In genomic region chr11:2869561-2870427, GRCh38 we compare ENCODE assay signal across 28 cellular contexts. TPM values are rescaled to one million over a fixed set of nuclear protein-coding genes. Genes with fewer than 3 reads are reported as not detected.
DNase-seq lines count a peak whose midpoint lies in the region; ATAC-seq and TF ChIP-seq lines count a peak whose summit lies in the region.
"Had no signal": no experiment of that assay in that cellular context is flagged by ENCODE, and none has a peak within 500 bp of the region (broad histone marks: within the 10 kb centered on the region; RNA-seq: fewer than 3 reads in every experiment).

No MANE protein-coding gene starts in this region.

- no peak overlapping the region for H3K4me3 ChIP-seq in BLaER1 treated with 17β-estradiol and CSF1 and Interleukin-3, amounts not matched to agents 10 nM and 100 nM
- H3K4me3 ChIP-seq in neural progenitor cell (no peak overlapping the region), right lobe of liver (no peak overlapping the region)
- H3K4me3 ChIP-seq: A549, GM12878, SJCRH30, suprapubic skin had no signal

- peak overlapping the region; percentile 68 for H3K27ac Mint-ChIP-seq in glutamatergic neuron (ENCODE audit: unreplicated experiment)
- H3K27ac Mint-ChIP-seq in neural progenitor cell: no peak overlapping the region
- H3K27ac Mint-ChIP-seq: activated naive CD4-positive, alpha-beta T cell treated with anti-CD3 and anti-CD28 coated beads, Interleukin-2, amount 50 U/mL, for 24 hours; stimulated activated effector memory CD8-positive, alpha-beta T cell treated with anti-CD3 and anti-CD28 coated beads, Interleukin-12 subunit alpha, Interleukin-12 subunit beta, amount 100 ng/mL, for 72 hours had no signal

- peaks cover 0 to 7% (median 0%) of the 10 kb centered on the region in 11 experiments; a peak in 1 of 22 replicates for H3K36me3 ChIP-seq in BLaER1 treated with 17β-estradiol and CSF1 and Interleukin-3, amounts not matched to agents 10 nM and 100 nM
- H3K36me3 ChIP-seq in neural progenitor cell (no peaks in the 10 kb centered on the region), right lobe of liver (no peaks in the 10 kb centered on the region)
- H3K36me3 ChIP-seq: SJCRH30, suprapubic skin, WERI-Rb-1 had no signal

- H3K4me1 Mint-ChIP-seq in glutamatergic neuron (ENCODE audit: low read depth, unreplicated experiment) (peaks cover 20% of the 10 kb centered on the region), neural progenitor cell (peaks cover 40% of the 10 kb centered on the region)

- peak overlapping the region; percentile 38 for H2AFZ ChIP-seq in neural progenitor cell (replicated peaks)

- H3K4me1 ChIP-seq in BLaER1 treated with 17β-estradiol and CSF1 and Interleukin-3, amounts not matched to agents 10 nM and 100 nM: peaks cover 18 to 40% (median 34%) of the 10 kb centered on the region in 10 experiments
- H3K4me1 ChIP-seq in neural progenitor cell (peaks cover 39% of the 10 kb centered on the region), right lobe of liver (no peaks in the 10 kb centered on the region)
- H3K4me1 ChIP-seq: A549, SJCRH30 had no signal

- intact Hi-C loops in right lobe of liver (cut with DNase I): no loop called here

- peaks cover 5 to 12% (median 10%) of the 10 kb centered on the region in 11 experiments for H3K9me3 ChIP-seq in BLaER1 treated with 17β-estradiol and CSF1 and Interleukin-3, amounts not matched to agents 10 nM and 100 nM (replicated peaks in 1 of 11)
- H3K9me3 ChIP-seq in neural progenitor cell (ENCODE audit: low read depth) (no peaks in the 10 kb centered on the region), right lobe of liver (no peaks in the 10 kb centered on the region)
- H3K9me3 ChIP-seq: A549, SJCRH30, suprapubic skin had no signal

- H3K27me3 Mint-ChIP-seq in glutamatergic neuron (ENCODE audit: unreplicated experiment) (peaks cover 20% of the 10 kb centered on the region), neural progenitor cell (ENCODE audit: insufficient read depth, low read depth) (peaks cover 31% of the 10 kb centered on the region)

- no peak for TF ChIP-seq CTCF in glutamatergic neuron (IDR thresholded peaks at IDR 0.05; ENCODE audit: partially characterized antibody, unreplicated experiment)
- no peak for TF ChIP-seq CTCF in neural progenitor cell (IDR thresholded peaks at IDR 0.05)
- TF ChIP-seq CTCF in right lobe of liver (IDR thresholded peaks at IDR 0.05): no peak

- ATAC-seq in right lobe of liver: no peak
- no peak for ATAC-seq in HG03457 (IDR thresholded peaks at IDR 0.05; ENCODE audit: unreplicated experiment)
- no peak for ATAC-seq in GM18519 (IDR thresholded peaks at IDR 0.05; ENCODE audit: low FRiP score, unreplicated experiment)
- ATAC-seq: GM12878, left ventricle myocardium superior had no signal

- H3K4me2 ChIP-seq in BLaER1 treated with 17β-estradiol and CSF1 and Interleukin-3, amounts not matched to agents 10 nM and 100 nM: peak overlapping the region; percentile 58 to 85 (median 78)
- peak overlapping the region; percentile 55 for H3K4me2 ChIP-seq in neural progenitor cell
- H3K4me2 ChIP-seq: A549 had no signal

- H3K36me3 Mint-ChIP-seq in glutamatergic neuron (ENCODE audit: unreplicated experiment): peaks cover 4% of the 10 kb centered on the region
- H3K36me3 Mint-ChIP-seq in neural progenitor cell: no peaks in the 10 kb centered on the region
- H3K36me3 Mint-ChIP-seq: CD4-positive, alpha-beta memory T cell had no signal

- no peak for TF ChIP-seq POLR2A in right lobe of liver (IDR thresholded peaks at IDR 0.05)

- no peaks in the 10 kb centered on the region for H4K20me1 ChIP-seq in BLaER1 treated with 17β-estradiol and CSF1 and Interleukin-3, amounts not matched to agents 10 nM and 100 nM
- H4K20me1 ChIP-seq in neural progenitor cell (ENCODE audit: low read depth): no peaks in the 10 kb centered on the region

- no peak overlapping the region for H3K9ac ChIP-seq in BLaER1 treated with 17β-estradiol and CSF1 and Interleukin-3, amounts not matched to agents 10 nM and 100 nM
- no peak overlapping the region for H3K9ac ChIP-seq in neural progenitor cell

- H3K4me3 Mint-ChIP-seq in glutamatergic neuron (ENCODE audit: unreplicated experiment) (peak overlapping the region; percentile 34), neural progenitor cell (peak overlapping the region; percentile 73)
- H3K4me3 Mint-ChIP-seq: activated naive CD4-positive, alpha-beta T cell treated with anti-CD3 and anti-CD28 coated beads, Interleukin-2, amount 50 U/mL, for 24 hours had no signal

- no peaks in the 10 kb centered on the region for H3K79me2 ChIP-seq in neural progenitor cell (ENCODE audit: low read depth)

- H3K9me3 Mint-ChIP-seq in glutamatergic neuron (ENCODE audit: unreplicated experiment) (peaks cover 15% of the 10 kb centered on the region), neural progenitor cell (peaks cover 8% of the 10 kb centered on the region)
- H3K9me3 Mint-ChIP-seq: activated naive CD4-positive, alpha-beta T cell treated with anti-CD3 and anti-CD28 coated beads, Interleukin-2, amount 50 U/mL, for 24 hours; stimulated activated effector memory CD8-positive, alpha-beta T cell treated with anti-CD3 and anti-CD28 coated beads, Interleukin-12 subunit alpha, Interleukin-12 subunit beta, amount 100 ng/mL, for 72 hours had no signal

- WGBS in right lobe of liver (ENCODE audit: insufficient coverage, low coverage, low lambda C conversion rate, missing lambda C conversion rate): 21% methylated on average over 17 of the region's 90 CpGs

- no peak overlapping the region for H3K27ac ChIP-seq in BLaER1 treated with 17β-estradiol and CSF1 and Interleukin-3, amounts not matched to agents 10 nM and 100 nM
- H3K27ac ChIP-seq in neural progenitor cell (no peak overlapping the region), right lobe of liver (no peak overlapping the region)
- H3K27ac ChIP-seq: A549, epithelial cell of prostate, SJCRH30, suprapubic skin had no signal

- H3F3A ChIP-seq in neural progenitor cell (ENCODE audit: low read depth): peaks cover 49% of the 10 kb centered on the region

- H3K27me3 ChIP-seq in BLaER1 treated with 17β-estradiol and CSF1 and Interleukin-3, amounts not matched to agents 10 nM and 100 nM: peaks cover 19 to 41% (median 32%) of the 10 kb centered on the region in 11 experiments
- H3K27me3 ChIP-seq in neural progenitor cell (peaks cover 45% of the 10 kb centered on the region), right lobe of liver (peaks cover 0 to 6% of the 10 kb centered on the region in 2 donors)
- H3K27me3 ChIP-seq: SJCRH30 had no signal

- DNase-seq in NCI-H774 (lab: John Stamatoyannopoulos, UW) (peak; percentile 8), glutamatergic neuron (peak; percentile 71), neural progenitor cell (ENCODE audit: low spot score) (peak; percentile 93), right lobe of liver (no peak), NCI-H2171 (lab: John Stamatoyannopoulos, UW) (no peak)
- DNase-seq: activated CD4-positive, alpha-beta T cell treated with anti-CD3 and anti-CD28 coated beads for 48 hours; AML-193; CD4-positive, alpha-beta memory T cell; DMS 273 treated with DMSO at 0.1 percent for 48 hours; effector CD4-positive, alpha-beta T cell; HCEC 1CT; Karpas-422; left ventricle myocardium superior; MV-4-11; NCI-H1436; NCI-H446; SJCRH30 had no signal

RNA-seq across cellular contexts. Expression of gene CDKN1C, which starts 15.8 kb away (rescaled TPM):
- 391 TPM for total RNA-seq in glutamatergic neuron (ENCODE audit: unreplicated experiment)
- 47.8 and 49.3 TPM in 2 replicates for total RNA-seq in neural progenitor cell (ENCODE audit: low replicate concordance)
- 1 to 10 TPM; 2.2 to 8.0 (median 3.6) TPM for total RNA-seq in right lobe of liver
- total RNA-seq: SJCRH30 had no signal

RNA-seq across cellular contexts. Expression of gene PHLDA2, which starts 59.4 kb away (rescaled TPM):
- 1.2 TPM for total RNA-seq in glutamatergic neuron (ENCODE audit: unreplicated experiment)
- total RNA-seq in neural progenitor cell (ENCODE audit: low replicate concordance): not detected in 2 replicates
- 10 to 100 TPM in 2 of 6 experiments, 1 to 10 TPM in 1, under 1 TPM in 2, not detected in 1; 0.51 to 12.7 (median 5.9) TPM for total RNA-seq in right lobe of liver
- total RNA-seq: SJCRH30, skeletal muscle tissue had no signal

Comparison
In these comparisons a context has a peak if more than half of its experiments do, and no peak if none do; other contexts are left out.
1. DNase-seq: peak in NCI-H774 (single experiment), glutamatergic neuron (single experiment) and neural progenitor cell (single experiment); none in right lobe of liver (0 of 3) and NCI-H2171 (single experiment).